Comparison of ENCODE assay signal across 8 cellular contexts in genomic region chr12:56725723-56726102, GRCh38. TPM values are rescaled to one million over a fixed set of nuclear protein-coding genes. Genes with fewer than 3 reads are reported as not detected.
DNase-seq lines count a peak whose midpoint lies in the region; ATAC-seq and TF ChIP-seq lines count a peak whose summit lies in the region.

No MANE protein-coding gene starts in this region.

- H3K9ac ChIP-seq in mucosa of stomach (ENCODE audit: low read length): peak overlapping the region; percentile 100

- peaks cover 32 to 43% (median 32%) of the 10 kb centered on the region in 3 donors for H3K4me1 Mint-ChIP-seq in IgD-negative memory B cell

- no peak for TF ChIP-seq CTCF in AG04449 (IDR thresholded peaks at IDR 0.05; ENCODE audit: insufficient read depth, low read length, missing control alignments)
- no peak for TF ChIP-seq CTCF in cardiac fibroblast (IDR thresholded peaks at IDR 0.05; ENCODE audit: low read depth, low read length)

- CTCF ChIA-PET in AG04449 (lab: Yijun Ruan, JAX): interaction anchor here (1.2 to 2.6 kb wide), 3 partner anchors 89 to 336 kb away, joined by 3 to 10 read pairs (median 5); no protein-coding TSS in a partner anchor

- no peaks in the 10 kb centered on the region for H3K36me3 ChIP-seq in mucosa of stomach (ENCODE audit: control insufficient read depth, insufficient read depth, low read length)

- H3K4me3 ChIP-seq in AG04449 (ENCODE audit: low read depth, low read length) (peak overlapping the region; percentile 99), cardiac fibroblast (replicated peaks in 1 of 2; ENCODE audit: low read depth in 2 of 2, low read length in 2 of 2) (peak overlapping the region; percentile 90 to 99), mucosa of stomach (ENCODE audit: low read length) (peak overlapping the region; percentile 100)

- no peak for DNase-seq in AG04449 (ENCODE audit: low read depth, low spot score)
- DNase-seq in cardiac fibroblast (ENCODE audit: low read depth in 2 of 2): no peak
- no peak for DNase-seq in NCI-H446 (lab: John Stamatoyannopoulos, UW)
- DNase-seq in stimulated activated CD4-positive, alpha-beta T cell treated with anti-CD3 and anti-CD28 coated beads, Interleukin-1b, Interleukin-23, amount 100 ng/mL, for 48 hours: no peak

- H3K36me3 Mint-ChIP-seq in IgD-negative memory B cell: peaks cover 2% of the 10 kb centered on the region

- no peaks in the 10 kb centered on the region for H3K9me3 ChIP-seq in mucosa of stomach (ENCODE audit: control insufficient read depth, low read length)

- no peaks in the 10 kb centered on the region for H3K27me3 Mint-ChIP-seq in IgD-negative memory B cell

- H3K9me3 Mint-ChIP-seq in IgD-negative memory B cell: no peaks in the 10 kb centered on the region

- H3K27me3 ChIP-seq in mucosa of stomach (ENCODE audit: control insufficient read depth, insufficient read depth, low read length): no peaks in the 10 kb centered on the region

- peaks cover 46% of the 10 kb centered on the region for H3K4me1 ChIP-seq in mucosa of stomach (ENCODE audit: control insufficient read depth, insufficient read depth, low read length)

- peak overlapping the region; percentile 87 to 99 (median 97) for H3K4me3 Mint-ChIP-seq in IgD-negative memory B cell

- ATAC-seq in GM18511 (IDR thresholded peaks at IDR 0.05; ENCODE audit: unreplicated experiment) (no peak), GM18519 (IDR thresholded peaks at IDR 0.05; ENCODE audit: low FRiP score, unreplicated experiment) (no peak)

- peak overlapping the region; percentile 79 to 98 (median 98) for H3K27ac Mint-ChIP-seq in IgD-negative memory B cell

- POLR2A ChIA-PET in AG04449 (lab: Yijun Ruan, JAX): interaction anchor here (0.6 to 1.5 kb wide), 10 partner anchors 9 to 362 kb away, joined by 3 to 12 read pairs (median 4); partner anchors contain the start of gene PTGES3

RNA-seq across cellular contexts. Expression of gene NACA, which starts 0.6 kb away (rescaled TPM):
- polyA plus RNA-seq in IgD-negative memory B cell: 1,127 TPM

RNA-seq across cellular contexts. Expression of gene PRIM1, which starts 26.4 kb away (rescaled TPM):
- polyA plus RNA-seq in IgD-negative memory B cell: 38.0 TPM

RNA-seq across cellular contexts. Expression of gene HSD17B6, which starts 37.4 kb away (rescaled TPM):
- polyA plus RNA-seq in IgD-negative memory B cell: 1.7 TPM

RNA-seq across cellular contexts. Expression of gene PTGES3, which starts 37.6 kb away (rescaled TPM):
- polyA plus RNA-seq in IgD-negative memory B cell: 246 TPM
